9 cellular contexts compared by ENCODE assay signal in genomic region chr22:40107756-40108437, GRCh38.
DNase-seq lines count a peak whose midpoint lies in the region; ATAC-seq and TF ChIP-seq lines count a peak whose summit lies in the region.
"Had no signal": no experiment of that assay in that cellular context is flagged by ENCODE, and none has a peak within 500 bp of the region (broad histone marks: within the 10 kb centered on the region; RNA-seq: fewer than 3 reads in every experiment).

No MANE protein-coding gene starts in this region.

- H3K36me3 ChIP-seq in right atrium auricular region, result no peaks in the 10 kb centered on the region

- peak overlapping the region; percentile 13 to 20 for H3K4me3 ChIP-seq in right atrium auricular region

- peaks cover 18% of the 10 kb centered on the region for H3K36me3 Mint-ChIP-seq in activated naive CD4-positive, alpha-beta T cell treated with anti-CD3 and anti-CD28 coated beads, Interleukin-2, amount 10 ng/mL, durations not matched to agents 7 days and 5 days
- peaks cover 0 to 1% of the 10 kb centered on the region in 2 donors for H3K36me3 Mint-ChIP-seq in stimulated activated naive B cell treated with anti-CD40 and anti-IgM and Interleukin-4, amounts not matched to agents 10 μg/mL and 1 μg/mL and 100 μg/mL, for 72 hours

- no peaks in the 10 kb centered on the region for H3K27me3 ChIP-seq in right atrium auricular region

- no peaks in the 10 kb centered on the region for H3K27me3 Mint-ChIP-seq in activated naive CD4-positive, alpha-beta T cell treated with anti-CD3 and anti-CD28 coated beads, Interleukin-2, amount 10 ng/mL, durations not matched to agents 7 days and 5 days
- H3K27me3 Mint-ChIP-seq in stimulated activated naive B cell treated with anti-CD40 and anti-IgM and Interleukin-4, amounts not matched to agents 10 μg/mL and 1 μg/mL and 100 μg/mL, for 72 hours, result no peaks in the 10 kb centered on the region

- H3K9me3 ChIP-seq in right atrium auricular region, result no peaks in the 10 kb centered on the region

- no peak for TF ChIP-seq CTCF in right atrium auricular region (IDR thresholded peaks at IDR 0.05)

- CTCF ChIA-PET in activated naive CD4-positive, alpha-beta T cell treated with anti-CD3 and anti-CD28 coated beads, Interleukin-2, amount 10 ng/mL, durations not matched to agents 7 days and 5 days (lab: Charles Lee), result interaction anchor here (1.1 kb wide), 1 partner anchor 20 kb away, joined by 3 read pairs; no protein-coding TSS in a partner anchor

- H3K4me1 Mint-ChIP-seq in activated naive CD4-positive, alpha-beta T cell treated with anti-CD3 and anti-CD28 coated beads, Interleukin-2, amount 10 ng/mL, durations not matched to agents 7 days and 5 days, result peaks cover 48% of the 10 kb centered on the region
- H3K4me1 Mint-ChIP-seq in stimulated activated naive B cell treated with anti-CD40 and anti-IgM and Interleukin-4, amounts not matched to agents 10 μg/mL and 1 μg/mL and 100 μg/mL, for 72 hours, result peaks cover 49 to 76% of the 10 kb centered on the region in 2 donors

- DNase-seq in DMS 273 (lab: John Stamatoyannopoulos, UW; ENCODE audit: unreplicated experiment), result peak; percentile 36
- no peak for DNase-seq in DMS 273 treated with DMSO at 0.1 percent for 48 hours (lab: John Stamatoyannopoulos, UW)
- DNase-seq in activated naive CD4-positive, alpha-beta T cell treated with anti-CD3 and anti-CD28 coated beads, Interleukin-2, amount 10 ng/mL, durations not matched to agents 7 days and 5 days, result peak; percentile 30
- no peak for DNase-seq in right atrium auricular region (ENCODE audit: low spot score)
- peak; percentile 18 for DNase-seq in stimulated activated naive B cell treated with anti-CD40 and anti-IgM and Interleukin-4, amounts not matched to agents 10 μg/mL and 1 μg/mL and 100 μg/mL, for 72 hours
- DNase-seq in MV-4-11 (lab: John Stamatoyannopoulos, UW), result no peak
- DNase-seq in SKM-1 (lab: John Stamatoyannopoulos, UW; ENCODE audit: unreplicated experiment), result no peak
- DNase-seq in DMS153 treated with DMSO at 0.1 percent for 48 hours (lab: John Stamatoyannopoulos, UW; ENCODE audit: unreplicated experiment), result no peak

- peak; percentile 83 to 90 for ATAC-seq in stimulated activated naive B cell treated with anti-CD40 and anti-IgM and Interleukin-4, amounts not matched to agents 10 μg/mL and 1 μg/mL and 100 μg/mL, for 72 hours (replicated peaks)

- H3K9me3 Mint-ChIP-seq in activated naive CD4-positive, alpha-beta T cell treated with anti-CD3 and anti-CD28 coated beads, Interleukin-2, amount 10 ng/mL, durations not matched to agents 7 days and 5 days, result no peaks in the 10 kb centered on the region
- H3K9me3 Mint-ChIP-seq in stimulated activated naive B cell treated with anti-CD40 and anti-IgM and Interleukin-4, amounts not matched to agents 10 μg/mL and 1 μg/mL and 100 μg/mL, for 72 hours, result no peaks in the 10 kb centered on the region

- H3K4me1 ChIP-seq in right atrium auricular region, result peaks cover 0 to 36% of the 10 kb centered on the region in 2 donors

- peak overlapping the region; percentile 67 for H3K4me3 Mint-ChIP-seq in activated naive CD4-positive, alpha-beta T cell treated with anti-CD3 and anti-CD28 coated beads, Interleukin-2, amount 10 ng/mL, durations not matched to agents 7 days and 5 days
- H3K4me3 Mint-ChIP-seq in stimulated activated naive B cell treated with anti-CD40 and anti-IgM and Interleukin-4, amounts not matched to agents 10 μg/mL and 1 μg/mL and 100 μg/mL, for 72 hours, result peak overlapping the region; percentile 75 to 76

- H3K27ac ChIP-seq in right atrium auricular region, result peak overlapping the region; percentile 26 to 37
- H3K27ac ChIP-seq: 22Rv1 had no signal

- peak overlapping the region; percentile 84 for H3K27ac Mint-ChIP-seq in activated naive CD4-positive, alpha-beta T cell treated with anti-CD3 and anti-CD28 coated beads, Interleukin-2, amount 10 ng/mL, durations not matched to agents 7 days and 5 days
- peak overlapping the region; percentile 82 for H3K27ac Mint-ChIP-seq in stimulated activated naive B cell treated with anti-CD40 and anti-IgM and Interleukin-4, amounts not matched to agents 10 μg/mL and 1 μg/mL and 100 μg/mL, for 72 hours

Comparison
In these comparisons a context has a peak if more than half of its experiments do, and no peak if none do; other contexts are left out.
1. DNase-seq: peak in DMS 273 (single experiment), activated naive CD4-positive, alpha-beta T cell treated with anti-CD3 and anti-CD28 coated beads, Interleukin-2, amount 10 ng/mL, durations not matched to agents 7 days and 5 days (single experiment) and stimulated activated naive B cell treated with anti-CD40 and anti-IgM and Interleukin-4, amounts not matched to agents 10 μg/mL and 1 μg/mL and 100 μg/mL, for 72 hours (single experiment); none in DMS 273 treated with DMSO at 0.1 percent for 48 hours (single experiment), right atrium auricular region (single experiment), MV-4-11 (single experiment), SKM-1 (single experiment) and DMS153 treated with DMSO at 0.1 percent for 48 hours (single experiment).